Comparison of ENCODE assay signal across 7 cellular contexts in genomic region chr19:957578-957977, GRCh38. TPM values are rescaled to one million over a fixed set of nuclear protein-coding genes. Genes with fewer than 3 reads are reported as not detected.
DNase-seq lines count a peak whose midpoint lies in the region; ATAC-seq, FAIRE-seq and TF ChIP-seq lines count a peak whose summit lies in the region.
"Not testable (repeated sequence)": the region's sequence is repeated elsewhere in the genome, so short reads cannot be mapped to it uniquely, and the experiment has no call there.
"Had no signal": no experiment of that assay in that cellular context is flagged by ENCODE, and none has a peak within 500 bp of the region (broad histone marks: within the 10 kb centered on the region; RNA-seq: fewer than 3 reads in every experiment).

No MANE protein-coding gene starts in this region.

- peaks cover 18% of the 10 kb centered on the region; the same call in 1 of the 2 replicates for H3K79me2 ChIP-seq in HCT116 (ENCODE audit: insufficient read depth, low read length)
- H3K79me2 ChIP-seq in astrocyte (ENCODE audit: insufficient read depth, low read length) = peaks cover 46% of the 10 kb centered on the region
- peaks cover 87% of the 10 kb centered on the region for H3K79me2 ChIP-seq in hepatocyte

- intact Hi-C loops in HCT116 (cut with micrococcal nuclease) = not testable (repeated sequence)

- not testable (repeated sequence) for H3K9me3 ChIP-seq in HCT116 (ENCODE audit: control insufficient read depth in 1 of 2, insufficient read depth in 1 of 2, low read depth in 1 of 2, low read length in 2 of 2); NT2/D1 (ENCODE audit: insufficient read depth, low read length); astrocyte (ENCODE audit: insufficient read depth, low read depth, low read length); hepatocyte (ENCODE audit: low read depth)

- not testable (repeated sequence) for TF ChIP-seq POLR2A in HCT116 (IDR thresholded peaks at IDR 0.05; ENCODE audit: borderline replicate concordance, extremely low read depth, insufficient read depth, insufficient read length)

- peaks cover 62 to 94% of the 10 kb centered on the region in 2 experiments for H3K4me1 ChIP-seq in HCT116 (ENCODE audit: control insufficient read depth in 1 of 2, insufficient read depth in 2 of 2, low read length in 2 of 2)
- H3K4me1 ChIP-seq in NT2/D1 (ENCODE audit: insufficient read depth, insufficient read length) = peaks cover 54% of the 10 kb centered on the region
- peaks cover 21% of the 10 kb centered on the region for H3K4me1 ChIP-seq in astrocyte (ENCODE audit: insufficient read depth, low read length)
- H3K4me1 ChIP-seq in hepatocyte (ENCODE audit: insufficient read depth) = peaks cover 75% of the 10 kb centered on the region

- not testable (repeated sequence) for H3K36me3 ChIP-seq in HCT116 (ENCODE audit: control insufficient read depth in 1 of 2, insufficient read depth in 2 of 2, low read length in 2 of 2); astrocyte (ENCODE audit: insufficient read depth, low read length); hepatocyte (replicated peaks; ENCODE audit: insufficient read depth, low read depth)
- peaks cover 35% of the 10 kb centered on the region for H3K36me3 ChIP-seq in NT2/D1 (ENCODE audit: insufficient read depth, insufficient read length, low read length)

- H3K4me1 Mint-ChIP-seq in astrocyte (ENCODE audit: low read depth, unreplicated experiment) (peaks cover 10% of the 10 kb centered on the region), nephron (peaks cover 21% of the 10 kb centered on the region)
- peaks cover 10 to 29% of the 10 kb centered on the region in 2 donors for H3K4me1 Mint-ChIP-seq in stimulated activated naive B cell treated with anti-CD40 and anti-IgM and Interleukin-4, amounts not matched to agents 10 μg/mL and 1 μg/mL and 100 μg/mL, for 72 hours

- not testable (repeated sequence) for BruUV-seq in HCT116 (replicated peaks; lab: Mats Ljungman, UMichigan)

- not testable (repeated sequence) for H3K27me3 Mint-ChIP-seq in astrocyte (ENCODE audit: low read depth, unreplicated experiment); nephron (ENCODE audit: low read depth); stimulated activated naive B cell treated with anti-CD40 and anti-IgM and Interleukin-4, amounts not matched to agents 10 μg/mL and 1 μg/mL and 100 μg/mL, for 72 hours

- not testable (repeated sequence) for H3K36me3 Mint-ChIP-seq in astrocyte (ENCODE audit: low read depth, unreplicated experiment)
- H3K36me3 Mint-ChIP-seq in nephron (ENCODE audit: low read depth) = peaks cover 14% of the 10 kb centered on the region
- peaks cover 19 to 37% of the 10 kb centered on the region in 2 donors for H3K36me3 Mint-ChIP-seq in stimulated activated naive B cell treated with anti-CD40 and anti-IgM and Interleukin-4, amounts not matched to agents 10 μg/mL and 1 μg/mL and 100 μg/mL, for 72 hours

- H3K27me3 ChIP-seq in HCT116 (ENCODE audit: insufficient read depth, low read length); NT2/D1 (ENCODE audit: insufficient read depth, insufficient read length); astrocyte (ENCODE audit: insufficient read depth, low read length); hepatocyte: not testable (repeated sequence)

- 87% methylated on average over 9 of the region's 9 CpGs for WGBS in hepatocyte (ENCODE audit: low lambda C conversion rate, missing lambda C conversion rate)

- TF ChIP-seq RAD21 in HCT116 (IDR thresholded peaks at IDR 0.05; ENCODE audit: low read depth) = not testable (repeated sequence)

- H3K4me3 Mint-ChIP-seq in astrocyte (ENCODE audit: unreplicated experiment); stimulated activated naive B cell treated with anti-CD40 and anti-IgM and Interleukin-4, amounts not matched to agents 10 μg/mL and 1 μg/mL and 100 μg/mL, for 72 hours: not testable (repeated sequence)
- peak overlapping the region in 2 of 3 experiments; percentile 11 to 14 for H3K4me3 Mint-ChIP-seq in nephron

- H3K4me2 ChIP-seq in HCT116 (ENCODE audit: low read length) (peak overlapping the region; percentile 91), hepatocyte (peak overlapping the region; percentile 88)
- H3K4me2 ChIP-seq in astrocyte (ENCODE audit: low read length) = not testable (repeated sequence)

- not testable (repeated sequence) for TF ChIP-seq CTCF in HCT116 (IDR thresholded peaks at IDR 0.05 in 2 of 3, conservative IDR thresholded peaks at IDR 0.05 in 1 of 3; ENCODE audit: borderline replicate concordance in 1 of 3, insufficient read depth in 1 of 3, low read depth in 2 of 3, low read length in 2 of 3); astrocyte (IDR thresholded peaks at IDR 0.05; ENCODE audit: insufficient read depth, low read depth, low read length); hepatocyte (IDR thresholded peaks at IDR 0.05; ENCODE audit: poor library complexity); nephron (IDR thresholded peaks at IDR 0.05; ENCODE audit: unreplicated experiment in 3 of 3)

- RAD21 ChIA-PET in HCT116 (lab: Charles Lee; ENCODE audit: low non-redundant PET in 1 of 2, low total read pairs in 2 of 2, uncharacterized antibody in 2 of 2, unreplicated experiment in 2 of 2) = not testable (repeated sequence)

- POLR2A ChIA-PET in HCT116 (lab: Charles Lee) = not testable (repeated sequence)

- not testable (repeated sequence) for H4K20me1 ChIP-seq in HCT116 (ENCODE audit: insufficient read depth); hepatocyte (ENCODE audit: insufficient read depth, poor library complexity, severe bottlenecking)
- H4K20me1 ChIP-seq in astrocyte (ENCODE audit: insufficient read depth, low read length) = peaks cover 51% of the 10 kb centered on the region

- H3K27ac Mint-ChIP-seq in astrocyte (ENCODE audit: unreplicated experiment) (peak overlapping the region; percentile 58), nephron (peak overlapping the region; percentile 61 to 95 (median 80))
- H3K27ac Mint-ChIP-seq in stimulated activated naive B cell treated with anti-CD40 and anti-IgM and Interleukin-4, amounts not matched to agents 10 μg/mL and 1 μg/mL and 100 μg/mL, for 72 hours = peak overlapping the region; percentile 73

- not testable (repeated sequence) for FAIRE-seq in astrocyte (lab: Jason Lieb, UNC)

- ATAC-seq in HCT116; stimulated activated naive B cell treated with anti-CD40 and anti-IgM and Interleukin-4, amounts not matched to agents 10 μg/mL and 1 μg/mL and 100 μg/mL, for 72 hours (replicated peaks): not testable (repeated sequence)

- H3K9me2 ChIP-seq in HCT116 (ENCODE audit: insufficient read depth); hepatocyte (replicated peaks; ENCODE audit: insufficient read depth): not testable (repeated sequence)

- H3K9ac ChIP-seq in HCT116 (ENCODE audit: low read length) = peak overlapping the region; percentile 71
- H3K9ac ChIP-seq in NT2/D1 (ENCODE audit: insufficient read length, low read depth) = peak overlapping the region; percentile 71
- not testable (repeated sequence) for H3K9ac ChIP-seq in astrocyte (ENCODE audit: low read length)

- H2AFZ ChIP-seq in HCT116 (ENCODE audit: low read depth, low read length, poor library complexity, severe bottlenecking); astrocyte (ENCODE audit: low read depth, low read length); hepatocyte: not testable (repeated sequence)

- CTCF ChIA-PET in HCT116 (lab: Charles Lee) = not testable (repeated sequence)

- H3K27ac ChIP-seq in HCT116 (ENCODE audit: low read depth, low read length) (peak overlapping the region; percentile 80), hepatocyte (peak overlapping the region; percentile 100)
- not testable (repeated sequence) for H3K27ac ChIP-seq in astrocyte (ENCODE audit: low read depth, low read length)

- not testable (repeated sequence) for H3K9me3 Mint-ChIP-seq in astrocyte (ENCODE audit: unreplicated experiment); nephron; stimulated activated naive B cell treated with anti-CD40 and anti-IgM and Interleukin-4, amounts not matched to agents 10 μg/mL and 1 μg/mL and 100 μg/mL, for 72 hours

- not testable (repeated sequence) for DNase-seq in HCT116 (ENCODE audit: low read depth, low spot score); NT2/D1 (ENCODE audit: low read depth, low spot score); astrocyte (ENCODE audit: low read depth); hepatocyte (ENCODE audit: low spot score); stimulated activated naive B cell treated with anti-CD40 and anti-IgM and Interleukin-4, amounts not matched to agents 10 μg/mL and 1 μg/mL and 100 μg/mL, for 72 hours

- not testable (repeated sequence) for H3K4me3 ChIP-seq in HCT116 (replicated peaks in 1 of 2; ENCODE audit: low read depth in 1 of 2, low read length in 2 of 2); NT2/D1 (ENCODE audit: insufficient read length, low read depth); astrocyte (ENCODE audit: insufficient read depth, low read depth, low read length); hepatocyte

RNA-seq across cellular contexts. Expression of gene WDR18, which starts 26.6 kb away (rescaled TPM):
- total RNA-seq in HCT116 (2021; ENCODE audit: unreplicated experiment) (124 TPM), astrocyte (60.0 and 68.9 TPM in 2 replicates), hepatocyte (57.8 and 60.0 TPM in 2 replicates)
- 104 and 106 TPM in 2 replicates for polyA plus RNA-seq in HCT116 (2012)
- polyA plus RNA-seq in hepatocyte = 160 and 169 TPM in 2 replicates

RNA-seq across cellular contexts. Expression of gene ARID3A, which starts 31.7 kb away (rescaled TPM):
- total RNA-seq in HCT116 (2021; ENCODE audit: unreplicated experiment) (21.8 TPM), astrocyte (100 and 106 TPM in 2 replicates), hepatocyte (95.9 and 122 TPM in 2 replicates)
- polyA plus RNA-seq in HCT116 (2012) = 12.8 and 17.5 TPM in 2 replicates
- 180 and 203 TPM in 2 replicates for polyA plus RNA-seq in hepatocyte

RNA-seq across cellular contexts. Expression of gene KISS1R, which starts 40.4 kb away (rescaled TPM):
- total RNA-seq in HCT116 (2021; ENCODE audit: unreplicated experiment) (5.9 TPM), astrocyte (not detected in 2 replicates), hepatocyte (1.3 and 1.4 TPM in 2 replicates)
- polyA plus RNA-seq in HCT116 (2012) = 3.7 and 4.2 TPM in 2 replicates
- polyA plus RNA-seq in hepatocyte = 2.1 and 4.2 TPM in 2 replicates
- total RNA-seq: NCI-H460 had no signal

RNA-seq across cellular contexts. Expression of gene GRIN3B, which starts 42.6 kb away (rescaled TPM):
- 0.69 TPM for total RNA-seq in HCT116 (2021; ENCODE audit: unreplicated experiment)
- 0.64 and 0.65 TPM in 2 replicates for polyA plus RNA-seq in HCT116 (2012)
- total RNA-seq in astrocyte = 2.5 and 2.7 TPM in 2 replicates
- 0.30 and 0.64 TPM in 2 replicates for total RNA-seq in hepatocyte
- 0.48 and 0.49 TPM in 2 replicates for polyA plus RNA-seq in hepatocyte
- total RNA-seq: NCI-H460 had no signal

RNA-seq across cellular contexts. Expression of gene R3HDM4, which starts 44.6 kb away (rescaled TPM):
- total RNA-seq in HCT116 (2021; ENCODE audit: unreplicated experiment) (92.3 TPM), astrocyte (57.9 and 60.0 TPM in 2 replicates), hepatocyte (42.2 and 44.1 TPM in 2 replicates)
- 88.5 and 90.3 TPM in 2 replicates for polyA plus RNA-seq in HCT116 (2012)
- polyA plus RNA-seq in hepatocyte = 86.6 and 88.2 TPM in 2 replicates
